ENCODE assay signal across 9 cellular contexts in the genomic region with DNA sequence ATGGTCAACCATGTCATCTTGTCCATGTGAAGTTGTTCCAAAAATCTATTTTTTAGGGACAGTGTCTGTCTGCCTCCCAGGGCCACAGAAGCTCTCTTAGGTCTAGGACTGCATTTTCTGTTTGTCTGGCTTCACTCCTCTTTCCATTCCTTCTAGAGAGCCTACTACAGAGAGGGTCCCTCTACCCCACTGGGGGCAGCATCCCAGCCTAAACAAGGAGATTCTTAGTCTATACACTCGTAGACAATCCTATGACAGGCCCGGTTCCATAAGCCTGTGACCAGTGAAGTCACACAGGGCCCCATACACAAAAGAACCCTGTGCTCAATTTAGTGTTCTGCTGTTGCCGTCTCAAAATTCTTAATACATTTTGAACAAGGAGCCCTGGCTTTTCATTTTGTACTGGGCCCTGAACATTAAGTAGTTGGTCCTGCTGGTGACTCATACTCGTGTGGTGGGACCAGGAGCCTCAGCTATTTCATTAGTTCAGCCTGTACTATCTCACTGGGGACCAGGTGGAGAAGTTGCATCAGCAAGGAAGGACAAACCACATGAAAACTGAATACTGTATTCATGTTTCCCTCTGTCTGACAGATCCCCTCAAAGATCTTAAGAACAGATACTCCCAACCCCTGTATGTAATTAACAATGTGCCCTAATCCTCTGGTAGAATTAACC. TPM values are rescaled to one million over a fixed set of nuclear protein-coding genes. Genes with fewer than 3 reads are reported as not detected.
DNase-seq lines count a peak whose midpoint lies in the region; ATAC-seq and TF ChIP-seq lines count a peak whose summit lies in the region.
"Had no signal": no experiment of that assay in that cellular context is flagged by ENCODE, and none has a peak within 500 bp of the region (broad histone marks: within the 10 kb centered on the region; RNA-seq: fewer than 3 reads in every experiment).

No MANE protein-coding gene starts in this region.

- H3K4me3 ChIP-seq in breast epithelium (no peak overlapping the region), SK-N-SH (ENCODE audit: low read depth in 2 of 2, low read length in 1 of 2) (no peak overlapping the region), fibroblast of the aortic adventitia (ENCODE audit: low read depth, low read length) (no peak overlapping the region)

- peak; percentile 26 for DNase-seq in MCF 10A (ENCODE audit: unreplicated experiment)
- no peak for DNase-seq in breast epithelium (ENCODE audit: low spot score in 2 of 2)
- DNase-seq in SK-N-SH = no peak
- DNase-seq in fibroblast of the aortic adventitia (ENCODE audit: low read depth) = peak; percentile 67
- no peak for DNase-seq in type B pancreatic cell (ENCODE audit: extremely low spot score, unreplicated experiment)
- DNase-seq in T-helper 1 cell = no peak
- DNase-seq: activated naive CD4-positive, alpha-beta T cell treated with anti-CD3 and anti-CD28 coated beads, Interleukin-2, amount 50 U/mL, for 16 hours had no signal

- H3K27me3 Mint-ChIP-seq in MCF 10A (ENCODE audit: insufficient read depth, unreplicated experiment) = peaks cover 7% of the 10 kb centered on the region
- H3K27me3 Mint-ChIP-seq in type B pancreatic cell = peaks cover 8% of the 10 kb centered on the region

- TF ChIP-seq POLR2A in breast epithelium (IDR thresholded peaks at IDR 0.05) = no peak

- no peak overlapping the region for H3K4me2 ChIP-seq in SK-N-SH

- no peaks in the 10 kb centered on the region for H3K9me2 ChIP-seq in SK-N-SH

- TF ChIP-seq EP300 in SK-N-SH (IDR thresholded peaks at IDR 0.05; ENCODE audit: borderline replicate concordance in 1 of 2, low read depth in 1 of 2, low read length in 1 of 2) = no peak

- H3K27ac Mint-ChIP-seq in MCF 10A (ENCODE audit: low read depth, unreplicated experiment) (no peak overlapping the region), type B pancreatic cell (peak overlapping the region; percentile 94)

- H4K20me1 ChIP-seq in SK-N-SH (ENCODE audit: insufficient read depth) = no peaks in the 10 kb centered on the region

- H2AFZ ChIP-seq in SK-N-SH (ENCODE audit: low read depth) = no peak overlapping the region

- H3K27me3 ChIP-seq in breast epithelium (no peaks in the 10 kb centered on the region), SK-N-SH (ENCODE audit: insufficient read depth) (no peaks in the 10 kb centered on the region)

- TF ChIP-seq CTCF in MCF 10A (IDR thresholded peaks at IDR 0.05; ENCODE audit: unreplicated experiment) (no peak), breast epithelium (IDR thresholded peaks at IDR 0.05) (no peak), SK-N-SH (IDR thresholded peaks at IDR 0.05) (no peak), fibroblast of the aortic adventitia (IDR thresholded peaks at IDR 0.05; ENCODE audit: insufficient read depth, low read length) (no peak), type B pancreatic cell (conservative IDR thresholded peaks at IDR 0.05) (no peak)

- H3K4me3 Mint-ChIP-seq in MCF 10A (ENCODE audit: unreplicated experiment) (no peak overlapping the region), type B pancreatic cell (no peak overlapping the region)

- H3K9me3 Mint-ChIP-seq in MCF 10A (ENCODE audit: unreplicated experiment) (no peaks in the 10 kb centered on the region), type B pancreatic cell (peaks cover 5% of the 10 kb centered on the region)

- WGBS in SK-N-SH (ENCODE audit: low lambda C conversion rate) = 71% methylated on average over 4 of the region's 4 CpGs

- ATAC-seq in GM21360 (IDR thresholded peaks at IDR 0.05; ENCODE audit: unreplicated experiment) (no peak), GM21529 (IDR thresholded peaks at IDR 0.05; ENCODE audit: unreplicated experiment) (no peak)

- no peak overlapping the region for H3K27ac ChIP-seq in breast epithelium
- H3K27ac ChIP-seq in SK-N-SH (ENCODE audit: low read depth in 2 of 2, low read length in 1 of 2) = no peak overlapping the region

- POLR2A ChIA-PET in MCF 10A (lab: Yijun Ruan, JAX) = no interaction called here
- POLR2A ChIA-PET in SK-N-SH (lab: Yijun Ruan, JAX) = no interaction called here

- H3K36me3 ChIP-seq in breast epithelium (no peaks in the 10 kb centered on the region), SK-N-SH (replicated peaks in 1 of 2; ENCODE audit: control insufficient read depth in 1 of 2, insufficient read depth in 2 of 2, low read length in 1 of 2) (no peaks in the 10 kb centered on the region)

- H3K36me3 Mint-ChIP-seq in MCF 10A (ENCODE audit: insufficient read depth, unreplicated experiment) = no peaks in the 10 kb centered on the region
- H3K36me3 Mint-ChIP-seq in type B pancreatic cell = no peaks in the 10 kb centered on the region

- H3K79me2 ChIP-seq in SK-N-SH (ENCODE audit: insufficient read depth) = no peaks in the 10 kb centered on the region

- intact Hi-C loops in MCF 10A (cut with micrococcal nuclease) (no loop called here), breast epithelium (cut with DNase I; ENCODE audit: low total_unique reads) (loop anchor here (5.0 kb wide), 1 partner anchor 870 kb away; no protein-coding TSS in a partner anchor)

- no peaks in the 10 kb centered on the region for H3K4me1 ChIP-seq in breast epithelium
- peaks cover 0 to 18% of the 10 kb centered on the region in 2 experiments; a peak in 1 of 4 replicates for H3K4me1 ChIP-seq in SK-N-SH (ENCODE audit: control insufficient read depth in 1 of 2, insufficient read depth in 2 of 2, low read depth in 1 of 2, low read length in 1 of 2)

- BruUV-seq in MCF 10A (replicated peaks; lab: Mats Ljungman, UMichigan) = no TSS peak

- CTCF ChIA-PET in MCF 10A (lab: Yijun Ruan, JAX) = interaction anchor here (0.8 to 1.2 kb wide), 4 partner anchors 29 to 218 kb away, joined by 3 read pairs; no protein-coding TSS in a partner anchor
- CTCF ChIA-PET in SK-N-SH (lab: Yijun Ruan, JAX) = interaction anchor here (0.6 to 1.6 kb wide), 4 partner anchors 61 to 238 kb away, joined by 3 read pairs; no protein-coding TSS in a partner anchor

- no peaks in the 10 kb centered on the region for H3K9me3 ChIP-seq in breast epithelium
- H3K9me3 ChIP-seq in SK-N-SH = no peaks in the 10 kb centered on the region; the same call in 1 of the 2 replicates

- H3F3A ChIP-seq in SK-N-SH (replicated peaks; ENCODE audit: insufficient read depth) = no peaks in the 10 kb centered on the region

- H3K9ac ChIP-seq in SK-N-SH = no peak overlapping the region

- TF ChIP-seq RAD21 in SK-N-SH (IDR thresholded peaks at IDR 0.05; ENCODE audit: low read length) = no peak

- H3K4me1 Mint-ChIP-seq in MCF 10A (ENCODE audit: insufficient read depth, unreplicated experiment) (peaks cover 7% of the 10 kb centered on the region), type B pancreatic cell (ENCODE audit: unreplicated experiment) (peaks cover 27% of the 10 kb centered on the region)

TF ChIP-seq in SK-N-SH, 30 proteins besides CTCF, POLR2A, EP300 and RAD21:
- TF ChIP-seq TCF12 (IDR thresholded peaks at IDR 0.05) (peak; percentile 55), FOSL2 (IDR thresholded peaks at IDR 0.05; ENCODE audit: borderline replicate concordance, low read depth) (no peak)

RNA-seq across cellular contexts. Expression of gene FAM180A, which starts 23.5 kb away (rescaled TPM):
- 0.17 TPM in 1 of 2 replicates, not detected in the other for total RNA-seq in MCF 10A (2022)
- total RNA-seq in breast epithelium = 10 to 100 TPM in 1 of 3 donors, 1 to 10 TPM in 2; 5.2 to 11.9 (median 9.1) TPM
- polyA plus RNA-seq in SK-N-SH (2012; rRNA removed) = 0.08 and 0.10 TPM in 2 replicates
- 0.04 and 0.09 TPM in 2 replicates for polyA plus RNA-seq in SK-N-SH (2012; cell fraction: cytosol; rRNA removed)
- polyA plus RNA-seq in SK-N-SH (2012; cell fraction: nucleus; rRNA removed) = 0.08 and 0.12 TPM in 2 replicates
- total RNA-seq in fibroblast of the aortic adventitia (ENCODE audit: low replicate concordance) = 2.5 and 71.0 TPM in 2 replicates
- 0.14 TPM in 1 of 2 replicates, not detected in the other for total RNA-seq in type B pancreatic cell (ENCODE audit: low replicate concordance)

RNA-seq across cellular contexts. Expression of gene SLC13A4, which starts 44.1 kb away (rescaled TPM):
- total RNA-seq in MCF 10A (2022) (not detected in 2 replicates), breast epithelium (under 1 TPM in 2 of 3 donors, not detected in 1; 0.29 to 0.32 TPM), fibroblast of the aortic adventitia (ENCODE audit: low replicate concordance) (0.99 and 3.3 TPM in 2 replicates), type B pancreatic cell (ENCODE audit: low replicate concordance) (5.2 and 11.3 TPM in 2 replicates)
- 0.23 and 0.30 TPM in 2 replicates for polyA plus RNA-seq in SK-N-SH (2012; rRNA removed)
- polyA plus RNA-seq in SK-N-SH (2012; cell fraction: cytosol; rRNA removed) = 0.12 and 0.28 TPM in 2 replicates
- 0.26 TPM in 2 replicates for polyA plus RNA-seq in SK-N-SH (2012; cell fraction: nucleus; rRNA removed)

Comparison
In these comparisons a context has a peak if more than half of its experiments do, and no peak if none do; other contexts are left out.
1. DNase-seq: peak in MCF 10A (single experiment) and fibroblast of the aortic adventitia (single experiment); none in breast epithelium (0 of 2), SK-N-SH (single experiment), type B pancreatic cell (single experiment) and T-helper 1 cell (0 of 5).